ENCODE assay signal across 17 cellular contexts in the genomic region with DNA sequence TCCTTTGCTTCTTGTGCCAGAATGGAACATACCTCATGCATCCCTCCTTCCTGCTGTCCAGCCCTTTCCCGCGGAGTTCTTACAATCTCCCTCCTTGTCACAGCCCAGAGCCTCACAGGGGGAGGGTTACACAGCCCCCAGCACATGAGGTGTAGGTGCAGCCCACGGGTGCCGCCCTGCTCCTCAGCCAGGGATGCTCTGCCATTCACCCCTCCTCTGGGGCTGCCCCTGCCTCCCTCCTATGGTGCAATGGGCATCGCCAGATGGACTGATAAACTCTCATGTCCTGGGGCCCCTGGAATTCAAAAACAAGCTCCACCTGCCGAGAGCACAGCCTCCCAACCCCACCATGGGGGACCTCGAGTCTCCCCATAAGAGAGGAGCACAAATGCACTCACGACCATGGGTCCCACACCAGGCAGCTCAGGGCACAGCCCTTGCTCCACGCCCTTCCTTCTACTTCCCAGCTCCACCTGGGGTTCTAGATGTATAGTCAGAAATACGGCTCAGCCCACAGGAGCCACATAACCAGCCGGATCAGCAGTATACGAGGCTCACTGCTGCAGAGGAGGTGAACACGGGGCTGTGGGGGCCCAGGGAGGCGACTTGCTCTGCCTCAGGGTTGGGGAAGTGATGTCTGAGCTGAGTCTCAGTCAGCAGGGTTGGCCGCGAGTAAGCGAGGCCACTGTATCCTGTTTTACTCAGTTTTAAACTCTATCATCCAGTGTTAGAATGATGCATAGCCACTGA.
DNase-seq lines count a peak whose midpoint lies in the region; ATAC-seq and TF ChIP-seq lines count a peak whose summit lies in the region.
"Had no signal": no experiment of that assay in that cellular context is flagged by ENCODE, and none has a peak within 500 bp of the region (broad histone marks: within the 10 kb centered on the region; RNA-seq: fewer than 3 reads in every experiment).

No MANE protein-coding gene starts in this region.

- 90 to 97% methylated on average over 9 to 17 of the region's 17 CpGs for WGBS in endodermal cell (ENCODE audit: insufficient coverage in 1 of 2, insufficient read length in 1 of 2), 2 experiments
- WGBS in neuronal stem cell (ENCODE audit: extremely low coverage in 2 of 2, insufficient read length in 2 of 2, insufficient replicate concordance in 1 of 2), 2 donors = no CpG with 5 or more reads among the region's 17 CpGs

- H3K27me3 ChIP-seq in endodermal cell (ENCODE audit: control insufficient read depth, insufficient read depth, low read length, poor library complexity, severe bottlenecking) (no peaks in the 10 kb centered on the region), neuronal stem cell (ENCODE audit: control insufficient read depth in 3 of 3, insufficient read depth in 3 of 3, low read depth in 1 of 3, low read length in 3 of 3) (peaks cover 0 to 2% (median 0%) of the 10 kb centered on the region in 3 experiments), upper lobe of right lung (no peaks in the 10 kb centered on the region)
- H3K27me3 ChIP-seq in CD4-positive, alpha-beta T cell (ENCODE audit: control insufficient read depth, insufficient read depth, low read length) = no peaks in the 10 kb centered on the region
- H3K27me3 ChIP-seq: BLaER1 treated with 17β-estradiol and CSF1 and Interleukin-3, amounts not matched to agents 10 nM and 100 nM had no signal

- H4K8ac ChIP-seq in neuronal stem cell (ENCODE audit: low read depth, low read length) = no peak overlapping the region

- no peaks in the 10 kb centered on the region for H3K9me3 ChIP-seq in endodermal cell (ENCODE audit: control insufficient read depth, low read length)
- no peaks in the 10 kb centered on the region for H3K9me3 ChIP-seq in neuronal stem cell (replicated peaks in 1 of 2; ENCODE audit: control insufficient read depth in 2 of 2, insufficient read depth in 1 of 2, low read depth in 1 of 2, low read length in 2 of 2)
- H3K9me3 ChIP-seq in upper lobe of right lung = no peaks in the 10 kb centered on the region
- H3K9me3 ChIP-seq in CD4-positive, alpha-beta T cell (ENCODE audit: control insufficient read depth, low read length) = no peaks in the 10 kb centered on the region
- H3K9me3 ChIP-seq: BLaER1 treated with 17β-estradiol and CSF1 and Interleukin-3, amounts not matched to agents 10 nM and 100 nM; HAP-1 had no signal

- H3K9ac ChIP-seq in endodermal cell (ENCODE audit: extremely low read depth, low read length, poor library complexity, severe bottlenecking) = no peak overlapping the region
- no peak overlapping the region for H3K9ac ChIP-seq in neuronal stem cell (ENCODE audit: low read depth, low read length, poor library complexity)
- H3K9ac ChIP-seq: BLaER1 treated with 17β-estradiol and CSF1 and Interleukin-3, amounts not matched to agents 10 nM and 100 nM had no signal

- peak overlapping the region; percentile 63 for H2BK12ac ChIP-seq in neuronal stem cell (ENCODE audit: low read length)

- DNase-seq in cardiac septum (ENCODE audit: low spot score) (peak; percentile 26), left ventricle myocardium superior (no peak), endodermal cell (peak; percentile 28), neuronal stem cell (ENCODE audit: low spot score) (no peak), upper lobe of right lung (peak; percentile 46)
- no peak for DNase-seq in CD4-positive, alpha-beta T cell
- DNase-seq: ACHN; Calu3; CD4-positive, CD25-positive, alpha-beta regulatory T cell; DMS79; GOT3; HFFc6 had no signal

- H2AFZ ChIP-seq in neuronal stem cell (ENCODE audit: low read length) = no peak overlapping the region

- H3K14ac ChIP-seq in neuronal stem cell (ENCODE audit: low read length) = no peak overlapping the region

- H3K18ac ChIP-seq in neuronal stem cell (ENCODE audit: low read length) = peak overlapping the region; percentile 75

- H2BK5ac ChIP-seq in neuronal stem cell (ENCODE audit: low read length) = no peak overlapping the region

- peak overlapping the region; percentile 24 for H3K4ac ChIP-seq in neuronal stem cell (ENCODE audit: low read length)

- POLR2A ChIA-PET in CD4-positive, alpha-beta T cell (lab: Charles Lee) = no interaction called here

- H3K4me1 Mint-ChIP-seq in endodermal cell = peaks cover 6% of the 10 kb centered on the region
- no peaks in the 10 kb centered on the region for H3K4me1 Mint-ChIP-seq in CD4-positive, alpha-beta T cell (ENCODE audit: low read depth)
- H3K4me1 Mint-ChIP-seq: CD4-positive, CD25-positive, alpha-beta regulatory T cell had no signal

- no peak overlapping the region for H3K27ac ChIP-seq in endodermal cell (ENCODE audit: low read depth, low read length)
- no peak overlapping the region for H3K27ac ChIP-seq in neuronal stem cell (replicated peaks; ENCODE audit: low read length)
- H3K27ac ChIP-seq in upper lobe of right lung = no peak overlapping the region
- no peak overlapping the region for H3K27ac ChIP-seq in CD4-positive, alpha-beta T cell (ENCODE audit: low read depth, low read length)
- H3K27ac ChIP-seq: BLaER1 treated with 17β-estradiol and CSF1 and Interleukin-3, amounts not matched to agents 10 nM and 100 nM had no signal

- no peak overlapping the region for H4K91ac ChIP-seq in neuronal stem cell (ENCODE audit: low read depth, low read length, poor library complexity)

- ATAC-seq in left ventricle myocardium superior (no peak), upper lobe of right lung (no peak), HG03108 (IDR thresholded peaks at IDR 0.05; ENCODE audit: unreplicated experiment) (no peak), GM21528 (IDR thresholded peaks at IDR 0.05; ENCODE audit: low FRiP score, unreplicated experiment) (no peak)
- ATAC-seq in CD4-positive, alpha-beta T cell (ENCODE audit: poor library complexity) = no peak
- ATAC-seq: GM12878 had no signal

- no peak overlapping the region for H3K4me2 ChIP-seq in neuronal stem cell (ENCODE audit: insufficient read depth, low read length, poor library complexity, severe bottlenecking)
- H3K4me2 ChIP-seq: BLaER1 treated with 17β-estradiol and CSF1 and Interleukin-3, amounts not matched to agents 10 nM and 100 nM had no signal

- no peak overlapping the region for H3K27ac Mint-ChIP-seq in endodermal cell
- H3K27ac Mint-ChIP-seq in CD4-positive, alpha-beta T cell = no peak overlapping the region
- H3K27ac Mint-ChIP-seq: HFFc6 had no signal

- no peak overlapping the region for H2BK120ac ChIP-seq in neuronal stem cell (ENCODE audit: low read depth, low read length)

- intact Hi-C loops in cardiac septum (cut with DNase I) = no loop called here
- intact Hi-C loops in left ventricle myocardium superior (cut with micrococcal nuclease) = no loop called here
- intact Hi-C loops in upper lobe of right lung (cut with DNase I) = no loop called here
- intact Hi-C loops in CD4-positive, alpha-beta T cell (cut with DNase I, micrococcal nuclease) = no loop called here

- no peak overlapping the region for H3K4me3 ChIP-seq in endodermal cell (ENCODE audit: low read length)
- H3K4me3 ChIP-seq in neuronal stem cell (ENCODE audit: low read length in 2 of 2) = peak overlapping the region in 1 of 2 donors; percentile 22
- H3K4me3 ChIP-seq in upper lobe of right lung = no peak overlapping the region
- H3K4me3 ChIP-seq: BLaER1 treated with 17β-estradiol and CSF1 and Interleukin-3, amounts not matched to agents 10 nM and 100 nM; GM12878; HAP-1 had no signal

- peaks cover 2% of the 10 kb centered on the region for H3K27me3 Mint-ChIP-seq in endodermal cell (ENCODE audit: insufficient read depth)
- H3K27me3 Mint-ChIP-seq in CD4-positive, alpha-beta T cell = no peaks in the 10 kb centered on the region
- H3K27me3 Mint-ChIP-seq: CD4-positive, CD25-positive, alpha-beta regulatory T cell had no signal

- H3K9me3 Mint-ChIP-seq in endodermal cell = no peaks in the 10 kb centered on the region
- H3K9me3 Mint-ChIP-seq in CD4-positive, alpha-beta T cell = no peaks in the 10 kb centered on the region

- peak overlapping the region; percentile 39 for H3K23ac ChIP-seq in neuronal stem cell (ENCODE audit: low read depth, low read length, poor library complexity)

- H3K79me1 ChIP-seq in neuronal stem cell (ENCODE audit: low read depth, low read length) = no peaks in the 10 kb centered on the region

- peak overlapping the region; percentile 60 for H2AK5ac ChIP-seq in neuronal stem cell (ENCODE audit: low read depth, low read length)

- CTCF ChIA-PET in CD4-positive, alpha-beta T cell (lab: Charles Lee) = no interaction called here

- no peaks in the 10 kb centered on the region for H3K4me1 ChIP-seq in endodermal cell (ENCODE audit: control insufficient read depth, insufficient read depth, low read length)
- H3K4me1 ChIP-seq in neuronal stem cell (ENCODE audit: control insufficient read depth in 2 of 2, insufficient read depth in 1 of 2, low read depth in 1 of 2, low read length in 2 of 2) = peaks cover 0 to 6% of the 10 kb centered on the region in 2 donors
- H3K4me1 ChIP-seq in upper lobe of right lung = no peaks in the 10 kb centered on the region
- H3K4me1 ChIP-seq: BLaER1 treated with 17β-estradiol and CSF1 and Interleukin-3, amounts not matched to agents 10 nM and 100 nM; HAP-1 had no signal

- TF ChIP-seq CTCF in endodermal cell (conservative IDR thresholded peaks at IDR 0.05) (no peak), upper lobe of right lung (IDR thresholded peaks at IDR 0.05) (no peak)
- TF ChIP-seq CTCF in CD4-positive, alpha-beta T cell (IDR thresholded peaks at IDR 0.05) = no peak

- H2BK15ac ChIP-seq in neuronal stem cell (ENCODE audit: low read length) = peak overlapping the region; percentile 95

- H3K36me3 Mint-ChIP-seq in endodermal cell (ENCODE audit: low read depth) = no peaks in the 10 kb centered on the region
- H3K36me3 Mint-ChIP-seq in CD4-positive, alpha-beta T cell (ENCODE audit: low read depth) = no peaks in the 10 kb centered on the region

- no peak overlapping the region for H3K4me3 Mint-ChIP-seq in endodermal cell
- H3K4me3 Mint-ChIP-seq in CD4-positive, alpha-beta T cell = no peak overlapping the region
- H3K4me3 Mint-ChIP-seq: CD4-positive, CD25-positive, alpha-beta regulatory T cell; HFFc6 had no signal

- H3K36me3 ChIP-seq in endodermal cell (ENCODE audit: control insufficient read depth, insufficient read depth, low read length) = no peaks in the 10 kb centered on the region
- no peaks in the 10 kb centered on the region for H3K36me3 ChIP-seq in neuronal stem cell (replicated peaks in 1 of 2; ENCODE audit: control insufficient read depth in 2 of 2, insufficient read depth in 2 of 2, low read length in 2 of 2)
- no peaks in the 10 kb centered on the region for H3K36me3 ChIP-seq in upper lobe of right lung
- H3K36me3 ChIP-seq: BLaER1 treated with 17β-estradiol and CSF1 and Interleukin-3, amounts not matched to agents 10 nM and 100 nM; HAP-1 had no signal

Comparison
In these comparisons a context has a peak if more than half of its experiments do, and no peak if none do; other contexts are left out.
1. DNase-seq: peak in cardiac septum (single experiment), endodermal cell (single experiment) and upper lobe of right lung (single experiment); none in left ventricle myocardium superior (single experiment), neuronal stem cell (single experiment) and CD4-positive, alpha-beta T cell (0 of 10).